8 cellular contexts compared by ENCODE assay signal in the genomic region with DNA sequence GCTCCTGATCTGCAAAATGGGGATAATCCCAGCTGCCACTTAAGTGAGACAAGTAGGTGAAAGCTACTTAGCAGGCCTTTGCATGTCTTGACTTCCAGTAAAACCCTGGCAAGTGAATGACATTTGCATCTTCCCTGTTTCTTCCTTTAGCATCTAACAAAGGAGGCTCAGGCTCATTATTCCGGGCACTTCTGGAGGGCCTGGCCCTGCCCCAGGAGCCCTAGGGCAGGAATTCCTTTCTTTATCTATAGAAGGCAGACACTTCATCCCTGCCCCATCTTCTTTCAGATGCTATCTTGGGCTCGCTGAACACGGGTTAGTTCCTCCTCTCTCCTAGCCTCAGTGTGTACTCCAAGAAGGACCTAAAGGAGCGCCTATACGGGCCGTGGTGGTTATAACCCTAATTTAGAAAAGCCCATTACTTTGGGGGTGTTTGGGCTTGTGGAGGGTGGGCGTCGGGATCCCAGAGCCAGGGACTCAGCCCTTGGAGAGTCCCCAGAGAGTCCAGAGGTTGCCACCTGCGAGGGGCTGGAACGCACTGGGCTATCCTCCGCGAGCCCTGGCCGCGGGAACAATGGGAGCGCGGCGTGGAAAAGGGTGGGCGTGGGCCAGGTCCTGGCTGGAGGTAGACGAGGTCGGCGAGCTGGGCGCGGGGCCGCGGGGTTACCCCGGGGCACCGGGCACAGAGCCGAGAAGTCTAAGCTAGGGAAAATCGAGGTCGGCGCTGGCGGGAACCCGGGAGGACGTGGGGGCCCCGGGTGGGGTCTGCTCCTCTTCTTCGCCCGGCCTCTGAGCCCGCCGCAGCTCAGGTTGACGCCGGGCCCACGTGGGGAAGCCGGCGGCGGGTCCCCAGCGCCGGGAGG.
DNase-seq lines count a peak whose midpoint lies in the region; ATAC-seq, FAIRE-seq and TF ChIP-seq lines count a peak whose summit lies in the region.

No MANE protein-coding gene starts in this region.

- no peak overlapping the region for H2AK5ac ChIP-seq in mesenchymal stem cell (ENCODE audit: low read length, severe bottlenecking)

- H2AFZ ChIP-seq in mesenchymal stem cell (ENCODE audit: low read depth, low read length) = no peak overlapping the region

- no peak overlapping the region for H4K91ac ChIP-seq in mesenchymal stem cell (ENCODE audit: low read length)

- H2BK15ac ChIP-seq in mesenchymal stem cell (ENCODE audit: low read depth, poor library complexity, severe bottlenecking) = peak overlapping the region; percentile 84

- no peak for TF ChIP-seq CTCF in heart right ventricle (IDR thresholded peaks at IDR 0.05)
- no peak for TF ChIP-seq CTCF in bronchial epithelial cell (IDR thresholded peaks at IDR 0.05; ENCODE audit: insufficient read depth, low read length, severe bottlenecking)
- no peak for TF ChIP-seq CTCF in uterus (IDR thresholded peaks at IDR 0.05)

- no peaks in the 10 kb centered on the region for H3K36me3 ChIP-seq in heart right ventricle
- no peaks in the 10 kb centered on the region for H3K36me3 ChIP-seq in bronchial epithelial cell (ENCODE audit: control insufficient read depth, insufficient read depth, low read length)
- no peaks in the 10 kb centered on the region for H3K36me3 ChIP-seq in mesenchymal stem cell (ENCODE audit: control insufficient read depth in 1 of 2, insufficient read depth in 2 of 2, low read depth in 1 of 2, low read length in 2 of 2)
- no peaks in the 10 kb centered on the region for H3K36me3 ChIP-seq in uterus

- H3K9ac ChIP-seq in mesenchymal stem cell (ENCODE audit: low read length) = peak overlapping the region; percentile 54

- H2BK120ac ChIP-seq in mesenchymal stem cell (ENCODE audit: low read depth, low read length) = no peak overlapping the region

- peaks cover 0 to 56% (median 8%) of the 10 kb centered on the region in 7 donors for H3K27me3 ChIP-seq in heart right ventricle
- no peaks in the 10 kb centered on the region for H3K27me3 ChIP-seq in bronchial epithelial cell (ENCODE audit: control insufficient read depth, insufficient read depth, low read length)
- peaks cover 14 to 17% of the 10 kb centered on the region in 2 experiments for H3K27me3 ChIP-seq in mesenchymal stem cell (ENCODE audit: control insufficient read depth in 1 of 2, insufficient read depth in 1 of 2, low read length in 2 of 2)
- H3K27me3 ChIP-seq in uterus = no peaks in the 10 kb centered on the region

- ATAC-seq in heart right ventricle (no peak), left cardiac atrium (no peak), HG02610 (IDR thresholded peaks at IDR 0.05; ENCODE audit: unreplicated experiment) (no peak)

- peak overlapping the region in 1 of 2 experiments; percentile 98 for H3K23ac ChIP-seq in mesenchymal stem cell (ENCODE audit: low read length in 2 of 2)

- no peaks in the 10 kb centered on the region for H3K79me1 ChIP-seq in mesenchymal stem cell (replicated peaks; ENCODE audit: low read length, poor library complexity, severe bottlenecking)

- H3K4me2 ChIP-seq in mesenchymal stem cell (ENCODE audit: low read length, poor library complexity, severe bottlenecking) = peak overlapping the region; percentile 100

- TF ChIP-seq POLR2A in uterus (IDR thresholded peaks at IDR 0.05) = no peak

- H3K4ac ChIP-seq in mesenchymal stem cell (ENCODE audit: low read depth in 1 of 2, low read length in 2 of 2) = no peak overlapping the region

- no peak overlapping the region for H3K14ac ChIP-seq in mesenchymal stem cell (ENCODE audit: low read length in 2 of 2)

- no peak overlapping the region for H3K18ac ChIP-seq in mesenchymal stem cell (ENCODE audit: low read depth in 1 of 2, low read length in 2 of 2)

- 12% methylated on average over 34 to 43 of the region's 47 CpGs for WGBS in heart right ventricle, 2 donors
- 8% methylated on average over 22 of the region's 47 CpGs for WGBS in mesenchymal stem cell

- H3K27ac ChIP-seq in heart right ventricle (peak overlapping the region in 2 of 10 donors; percentile 35 to 65), mesenchymal stem cell (ENCODE audit: low read length, poor library complexity, severe bottlenecking) (no peak overlapping the region), uterus (no peak overlapping the region)

- intact Hi-C loops in heart right ventricle (cut with DNase I) (no loop called here), left cardiac atrium (cut with DNase I) (no loop called here), uterus (cut with DNase I; ENCODE audit: low total_unique reads) (no loop called here)

- no peak overlapping the region for H2BK12ac ChIP-seq in mesenchymal stem cell (ENCODE audit: low read length in 2 of 2)

- no peak for DNase-seq in heart right ventricle
- no peak for DNase-seq in left cardiac atrium
- DNase-seq in bronchial epithelial cell (ENCODE audit: low read depth) = no peak
- DNase-seq in mesenchymal stem cell = no peak
- no peak for DNase-seq in uterus
- DNase-seq in DMS 273 treated with DMSO at 0.1 percent for 48 hours (lab: John Stamatoyannopoulos, UW) = no peak
- DNase-seq in germinal center (ENCODE audit: low spot score) = no peak

- H3K9me3 ChIP-seq in heart right ventricle = no peaks in the 10 kb centered on the region
- no peaks in the 10 kb centered on the region for H3K9me3 ChIP-seq in mesenchymal stem cell (ENCODE audit: control insufficient read depth, low read length)
- no peaks in the 10 kb centered on the region for H3K9me3 ChIP-seq in uterus

- FAIRE-seq in bronchial epithelial cell (lab: Jason Lieb, UNC) = no peak

- H3K4me1 ChIP-seq in heart right ventricle (peaks cover 0 to 34% (median 20%) of the 10 kb centered on the region in 9 donors), mesenchymal stem cell (ENCODE audit: control insufficient read depth, insufficient read depth, low read depth, low read length) (peaks cover 18% of the 10 kb centered on the region), uterus (no peaks in the 10 kb centered on the region)

- no peak overlapping the region for H4K8ac ChIP-seq in mesenchymal stem cell (ENCODE audit: low read length)

- peak overlapping the region; percentile 44 to 85 (median 72) for H3K4me3 ChIP-seq in heart right ventricle
- peak overlapping the region; percentile 58 for H3K4me3 ChIP-seq in bronchial epithelial cell (ENCODE audit: low read depth, low read length)
- peak overlapping the region; percentile 66 to 69 for H3K4me3 ChIP-seq in mesenchymal stem cell (ENCODE audit: insufficient read depth in 1 of 2, low read depth in 1 of 2, low read length in 2 of 2)
- H3K4me3 ChIP-seq in uterus = peak overlapping the region; percentile 22 to 49

- H2BK5ac ChIP-seq in mesenchymal stem cell (ENCODE audit: low read depth, low read length, poor library complexity, severe bottlenecking) = no peak overlapping the region
